ENCODE assay signal across 19 cellular contexts in genomic region chr11:76376746-76377558, GRCh38. TPM values are rescaled to one million over a fixed set of nuclear protein-coding genes. Genes with fewer than 3 reads are reported as not detected.
DNase-seq lines count a peak whose midpoint lies in the region; ATAC-seq, FAIRE-seq and TF ChIP-seq lines count a peak whose summit lies in the region.
"Had no signal": no experiment of that assay in that cellular context is flagged by ENCODE, and none has a peak within 500 bp of the region (broad histone marks: within the 10 kb centered on the region; RNA-seq: fewer than 3 reads in every experiment).

No MANE protein-coding gene starts in this region.

- BruUV-seq in GM12878 (replicated peaks; lab: Mats Ljungman, UMichigan): no TSS peak

- no peak overlapping the region for H2AK5ac ChIP-seq in mesendoderm (ENCODE audit: low read length)

- H3K36me3 ChIP-seq in GM12878 (ENCODE audit: control insufficient read depth in 2 of 2, insufficient read depth in 2 of 2, low read length in 1 of 2): no peaks in the 10 kb centered on the region
- H3K36me3 ChIP-seq in mesendoderm (ENCODE audit: control insufficient read depth, insufficient read depth, low read length): no peaks in the 10 kb centered on the region
- H3K36me3 ChIP-seq: ascending aorta, heart right ventricle, SJCRH30 had no signal

- H3K27ac ChIP-seq in GM12878 (ENCODE audit: control insufficient read depth, insufficient read depth) (no peak overlapping the region), mesendoderm (ENCODE audit: low read depth, low read length) (no peak overlapping the region)
- H3K27ac ChIP-seq: ascending aorta, heart right ventricle, SJCRH30 had no signal

- H3K9ac ChIP-seq in GM12878 (ENCODE audit: control insufficient read depth, insufficient read depth, low read length) (no peak overlapping the region), mesendoderm (ENCODE audit: low read length) (no peak overlapping the region)

- no peaks in the 10 kb centered on the region for H3K9me3 Mint-ChIP-seq in activated T-cell treated with anti-CD3 and anti-CD28 coated beads, Interleukin-2, amount 50 U/mL, for 24 hours
- no peaks in the 10 kb centered on the region for H3K9me3 Mint-ChIP-seq in stimulated activated naive B cell treated with anti-CD40 and anti-IgM and Interleukin-4, amounts not matched to agents 10 μg/mL and 1 μg/mL and 100 μg/mL, for 72 hours
- H3K9me3 Mint-ChIP-seq: activated CD4-positive, alpha-beta memory T cell treated with anti-CD3 and anti-CD28 coated beads for 36 hours had no signal

- H3K27me3 Mint-ChIP-seq in activated T-cell treated with anti-CD3 and anti-CD28 coated beads, Interleukin-2, amount 50 U/mL, for 24 hours: no peaks in the 10 kb centered on the region
- H3K27me3 Mint-ChIP-seq in stimulated activated naive B cell treated with anti-CD40 and anti-IgM and Interleukin-4, amounts not matched to agents 10 μg/mL and 1 μg/mL and 100 μg/mL, for 72 hours: no peaks in the 10 kb centered on the region
- H3K27me3 Mint-ChIP-seq: activated CD4-positive, alpha-beta memory T cell treated with anti-CD3 and anti-CD28 coated beads for 36 hours had no signal

- H3K56ac ChIP-seq in mesendoderm (ENCODE audit: low read length): no peak overlapping the region

- no peak overlapping the region for H3K4ac ChIP-seq in mesendoderm (ENCODE audit: low read depth, low read length)

- H4K20me1 ChIP-seq in GM12878 (ENCODE audit: control insufficient read depth, insufficient read depth): peaks cover 5% of the 10 kb centered on the region

- H3K4me3 ChIP-seq in GM12878 (0 out of 2 replicates have a peak overlapping the region, but pooled peaks have one; percentile 16), mesendoderm (ENCODE audit: low read length) (no peak overlapping the region)
- H3K4me3 ChIP-seq: ascending aorta, heart right ventricle, SJCRH30 had no signal

- H2BK120ac ChIP-seq in mesendoderm (ENCODE audit: low read depth, low read length): no peak overlapping the region

- CTCF ChIA-PET in GM12878 (lab: Yijun Ruan, JAX): no interaction called here

- H2BK5ac ChIP-seq in mesendoderm (ENCODE audit: low read length): no peak overlapping the region

- peak overlapping the region; percentile 4 for H3K4me3 Mint-ChIP-seq in activated T-cell treated with anti-CD3 and anti-CD28 coated beads, Interleukin-2, amount 50 U/mL, for 24 hours
- peak overlapping the region in 1 of 2 donors; percentile 23 for H3K4me3 Mint-ChIP-seq in stimulated activated naive B cell treated with anti-CD40 and anti-IgM and Interleukin-4, amounts not matched to agents 10 μg/mL and 1 μg/mL and 100 μg/mL, for 72 hours
- H3K4me3 Mint-ChIP-seq: activated CD4-positive, alpha-beta memory T cell treated with anti-CD3 and anti-CD28 coated beads for 36 hours had no signal

- H3K4me1 Mint-ChIP-seq in activated T-cell treated with anti-CD3 and anti-CD28 coated beads, Interleukin-2, amount 50 U/mL, for 24 hours (ENCODE audit: low read depth): peaks cover 78% of the 10 kb centered on the region
- H3K4me1 Mint-ChIP-seq in stimulated activated naive B cell treated with anti-CD40 and anti-IgM and Interleukin-4, amounts not matched to agents 10 μg/mL and 1 μg/mL and 100 μg/mL, for 72 hours: peaks cover 45 to 79% of the 10 kb centered on the region in 2 donors

- H3K9me3 ChIP-seq in GM12878 (replicated peaks; ENCODE audit: control insufficient read depth, insufficient read depth, low read length): no peaks in the 10 kb centered on the region
- H3K9me3 ChIP-seq: ascending aorta, heart right ventricle, SJCRH30 had no signal

- TF ChIP-seq POLR2A in GM12878 (IDR thresholded peaks at IDR 0.05; ENCODE audit: low read depth, low read length): no peak

- peak overlapping the region; percentile 72 for H3K4me2 ChIP-seq in GM12878 (ENCODE audit: control insufficient read depth, insufficient read depth)
- H3K4me2 ChIP-seq in mesendoderm (ENCODE audit: low read length): no peak overlapping the region

- peaks cover 12% of the 10 kb centered on the region for H3K79me1 ChIP-seq in mesendoderm (ENCODE audit: low read length)

- SMC1A ChIA-PET in GM12878 (lab: Charles Lee; ENCODE audit: uncharacterized antibody, unreplicated experiment): no interaction called here

- TF ChIP-seq CTCF in GM12878 (IDR thresholded peaks at IDR 0.05 in 2 of 3, conservative IDR thresholded peaks at IDR 0.05 in 1 of 3; ENCODE audit: control insufficient read depth in 2 of 3, extremely low read depth in 1 of 3, insufficient read depth in 1 of 3, low read depth in 3 of 3, low read length in 3 of 3): no peak

- POLR2A ChIA-PET in GM12878 (lab: Charles Lee): interaction anchor here (1.0 kb wide), 1 partner anchor 143 kb away, joined by 3 read pairs; no protein-coding TSS in a partner anchor

- H3K79me2 ChIP-seq in GM12878 (ENCODE audit: control insufficient read depth, insufficient read depth, low read length): peaks cover 17% of the 10 kb centered on the region
- H3K79me2 ChIP-seq in mesendoderm (ENCODE audit: control insufficient read depth, insufficient read depth, low read length): peaks cover 34% of the 10 kb centered on the region

- in situ Hi-C loops in GM12878 (cut with MboI): no loop called here

- DNase-seq in activated T-cell treated with anti-CD3 and anti-CD28 coated beads, Interleukin-2, amount 50 U/mL, for 24 hours: no peak
- no peak for DNase-seq in activated T-cell treated with anti-CD3 and anti-CD28 coated beads, Interleukin-2, amount 50 U/mL, for 48 hours
- DNase-seq in GM12878 (ENCODE audit: low read depth, low spot score): peak; percentile 31
- no peak for DNase-seq in stimulated activated naive B cell treated with anti-CD40 and anti-IgM and Interleukin-4, amounts not matched to agents 10 μg/mL and 1 μg/mL and 100 μg/mL, for 72 hours
- DNase-seq in medulla oblongata (ENCODE audit: extremely low spot score): no peak
- DNase-seq in mesendoderm: no peak
- DNase-seq: 8988T; activated CD4-positive, alpha-beta memory T cell treated with anti-CD3 and anti-CD28 coated beads for 36 hours; activated effector memory CD4-positive, alpha-beta T cell treated with Interleukin-2 at 50 U/mL for 16 hours; C1 segment of cervical spinal cord; dermis blood vessel endothelial cell; heart right ventricle; NCI-H1105 treated with DMSO at 0.1 percent for 48 hours; SJCRH30 had no signal

- no peak overlapping the region for H3K18ac ChIP-seq in mesendoderm (ENCODE audit: low read length)

- peaks cover 24% of the 10 kb centered on the region for H3K4me1 ChIP-seq in GM12878 (ENCODE audit: control insufficient read depth, insufficient read depth, low read length)
- H3K4me1 ChIP-seq in mesendoderm (ENCODE audit: control insufficient read depth, low read depth, low read length): peaks cover 4% of the 10 kb centered on the region

- no peak for TF ChIP-seq RAD21 in GM12878 (IDR thresholded peaks at IDR 0.05; ENCODE audit: insufficient read depth, low read depth, low read length)

- H3K27me3 ChIP-seq in GM12878 (replicated peaks in 1 of 2; ENCODE audit: control insufficient read depth in 2 of 2, insufficient read depth in 2 of 2, low read length in 1 of 2) (no peaks in the 10 kb centered on the region), mesendoderm (ENCODE audit: insufficient read depth, low read length, poor library complexity) (no peaks in the 10 kb centered on the region)
- H3K27me3 ChIP-seq: ascending aorta, heart right ventricle, SJCRH30 had no signal

- no peak overlapping the region for H2AFZ ChIP-seq in GM12878 (ENCODE audit: control insufficient read depth, low read depth, low read length)

- peaks cover 23% of the 10 kb centered on the region for H3K36me3 Mint-ChIP-seq in activated T-cell treated with anti-CD3 and anti-CD28 coated beads, Interleukin-2, amount 50 U/mL, for 24 hours (ENCODE audit: low read depth)
- peaks cover 8 to 12% of the 10 kb centered on the region in 2 donors for H3K36me3 Mint-ChIP-seq in stimulated activated naive B cell treated with anti-CD40 and anti-IgM and Interleukin-4, amounts not matched to agents 10 μg/mL and 1 μg/mL and 100 μg/mL, for 72 hours

- peak; percentile 31 to 74; a peak in 2 of 4 replicates for TF ChIP-seq EP300 in GM12878 (IDR thresholded peaks at IDR 0.05; ENCODE audit: borderline replicate concordance in 1 of 2, control insufficient read depth in 1 of 2, low read depth in 2 of 2, low read length in 2 of 2)

- H3K23ac ChIP-seq in mesendoderm (ENCODE audit: low read length): no peak overlapping the region

- RAD21 ChIA-PET in GM12878 (lab: Charles Lee; ENCODE audit: unreplicated experiment): no interaction called here

- no peak overlapping the region for H2BK15ac ChIP-seq in mesendoderm (replicated peaks; ENCODE audit: low read depth)

- 1% methylated on average over 7 of the region's 7 CpGs for WGBS in GM12878 (ENCODE audit: insufficient coverage, insufficient replicate concordance, low lambda C conversion rate, missing lambda C conversion rate)
- WGBS in mesendoderm (ENCODE audit: extremely low coverage, insufficient coverage, low lambda C conversion rate): no CpG with 5 or more reads among the region's 7 CpGs

- ATAC-seq in HG02973 (IDR thresholded peaks at IDR 0.05; ENCODE audit: unreplicated experiment): peak; percentile 28
- peak; percentile 52 for ATAC-seq in GM12878
- ATAC-seq in stimulated activated naive B cell treated with anti-CD40 and anti-IgM and Interleukin-4, amounts not matched to agents 10 μg/mL and 1 μg/mL and 100 μg/mL, for 72 hours (replicated peaks): peak; percentile 19 to 33
- ATAC-seq in HG03097 (IDR thresholded peaks at IDR 0.05; ENCODE audit: low FRiP score, unreplicated experiment): no peak
- ATAC-seq: heart right ventricle had no signal

- peak; percentile 41 for FAIRE-seq in GM12878 (lab: Jason Lieb, UNC)
- FAIRE-seq: keratinocyte, TTC549 had no signal

- no peak overlapping the region for H4K8ac ChIP-seq in mesendoderm (ENCODE audit: low read depth, low read length)

- H4K5ac ChIP-seq in mesendoderm (ENCODE audit: low read length): no peak overlapping the region

- peak overlapping the region; percentile 55 for H3K27ac Mint-ChIP-seq in activated T-cell treated with anti-CD3 and anti-CD28 coated beads, Interleukin-2, amount 50 U/mL, for 24 hours
- peak overlapping the region; percentile 83 for H3K27ac Mint-ChIP-seq in stimulated activated naive B cell treated with anti-CD40 and anti-IgM and Interleukin-4, amounts not matched to agents 10 μg/mL and 1 μg/mL and 100 μg/mL, for 72 hours
- H3K27ac Mint-ChIP-seq: activated CD4-positive, alpha-beta memory T cell treated with anti-CD3 and anti-CD28 coated beads for 36 hours had no signal

- intact Hi-C loops in GM12878 (cut with micrococcal nuclease; ENCODE audit: unreplicated experiment): loop anchor here (10.0 kb wide), 1 partner anchor 298 kb away; the partner anchor contains the start of gene LRRC32

RNA-seq across cellular contexts. Expression of gene THAP12, which starts 4.0 kb away (rescaled TPM):
- total RNA-seq in GM12878 (2013; cell fraction: nucleolus; rRNA removed): 26.2 and 28.1 TPM in 2 replicates
- total RNA-seq in GM12878 (2014; rRNA removed): 23.2 and 31.2 TPM in 2 replicates
- total RNA-seq in GM12878 (2014; rRNA removed; fragmentation: Illumina TruSeq; extraction: Trizol): 43.2 and 45.6 TPM in 2 replicates
- total RNA-seq in GM12878 (2021): 25.7 and 27.2 TPM in 2 replicates
- polyA plus RNA-seq in GM12878 (2011; ENCODE audit: low read depth): 10.4 TPM
- 44.0 and 65.8 TPM in 2 replicates for polyA plus RNA-seq in GM12878 (2011; rRNA removed)
- polyA plus RNA-seq in GM12878 (2011; cell fraction: cytosol; rRNA removed): 12.8 and 14.6 TPM in 2 replicates
- polyA plus RNA-seq in GM12878 (2011; cell fraction: nucleus; rRNA removed): 9.8 and 12.9 TPM in 2 replicates
- 13.5 and 15.3 TPM in 2 replicates for polyA plus RNA-seq in GM12878 (2012)
- polyA plus RNA-seq in GM12878 (2014; fragmentation: Illumina TruSeq; extraction: Trizol): 45.0 and 54.8 TPM in 2 replicates
- polyA plus RNA-seq in GM12878 (2014; fragmentation: Nextera tagmentation; extraction: Ambion mirVana): 10 to 100 TPM; 12.6 to 15.0 TPM
- polyA plus RNA-seq in GM12878 (2014; rRNA removed): 19.7 and 21.4 TPM in 2 replicates
- 10 to 100 TPM; 13.3 to 17.1 TPM for polyA plus RNA-seq in GM12878 (2016; fragmentation: Nextera tagmentation; extraction: Ambion mirVana)
- 19.8 and 23.6 TPM in 2 replicates for polyA minus RNA-seq in GM12878 (2011; rRNA and poly(A)+ RNA removed)
- polyA minus RNA-seq in GM12878 (2011; cell fraction: cytosol; rRNA and poly(A)+ RNA removed): 10.0 and 10.1 TPM in 2 replicates
- 9.6 and 14.3 TPM in 2 replicates for polyA minus RNA-seq in GM12878 (2011; cell fraction: nucleus; rRNA and poly(A)+ RNA removed)
- 33.7 TPM for polyA plus RNA-seq in mesendoderm (2013, experiment 1 of 2)
- polyA plus RNA-seq in mesendoderm (2013, experiment 2 of 2): 32.6 TPM

RNA-seq across cellular contexts. Expression of gene GVQW3, which starts 4.2 kb away (rescaled TPM):
- 14.8 and 16.3 TPM in 2 replicates for total RNA-seq in GM12878 (2013; cell fraction: nucleolus; rRNA removed)
- total RNA-seq in GM12878 (2014; rRNA removed) (1.9 and 2.0 TPM in 2 replicates), GM12878 (2014; rRNA removed; fragmentation: Illumina TruSeq; extraction: Trizol) (1.6 and 1.9 TPM in 2 replicates), GM12878 (2021) (1.7 and 2.2 TPM in 2 replicates)
- 0.59 TPM for polyA plus RNA-seq in GM12878 (2011; ENCODE audit: low read depth)
- polyA plus RNA-seq in GM12878 (2011; rRNA removed) (3.3 and 4.6 TPM in 2 replicates), GM12878 (2014; fragmentation: Illumina TruSeq; extraction: Trizol) (1.9 and 2.5 TPM in 2 replicates), GM12878 (2014; fragmentation: Nextera tagmentation; extraction: Ambion mirVana) (under 1 TPM; 0.13 to 0.75 TPM), GM12878 (2014; rRNA removed) (2.9 and 3.3 TPM in 2 replicates), GM12878 (2016; fragmentation: Nextera tagmentation; extraction: Ambion mirVana) (under 1 TPM; 0.62 to 0.74 TPM)
- polyA plus RNA-seq in GM12878 (2011; cell fraction: cytosol; rRNA removed): 2.4 and 2.5 TPM in 2 replicates
- polyA plus RNA-seq in GM12878 (2011; cell fraction: nucleus; rRNA removed): 4.7 and 6.6 TPM in 2 replicates
- 0.91 and 1.1 TPM in 2 replicates for polyA plus RNA-seq in GM12878 (2012)
- 4.6 and 5.6 TPM in 2 replicates for polyA minus RNA-seq in GM12878 (2011; rRNA and poly(A)+ RNA removed)
- polyA minus RNA-seq in GM12878 (2011; cell fraction: cytosol; rRNA and poly(A)+ RNA removed): 1.5 and 2.3 TPM in 2 replicates
- polyA minus RNA-seq in GM12878 (2011; cell fraction: nucleus; rRNA and poly(A)+ RNA removed): 5.8 and 7.4 TPM in 2 replicates
- polyA plus RNA-seq in mesendoderm (2013, experiment 1 of 2): 0.74 TPM
- 0.87 TPM for polyA plus RNA-seq in mesendoderm (2013, experiment 2 of 2)
- total RNA-seq: ascending aorta had no signal
